Comparison of ENCODE assay signal across 18 cellular contexts in the genomic region with DNA sequence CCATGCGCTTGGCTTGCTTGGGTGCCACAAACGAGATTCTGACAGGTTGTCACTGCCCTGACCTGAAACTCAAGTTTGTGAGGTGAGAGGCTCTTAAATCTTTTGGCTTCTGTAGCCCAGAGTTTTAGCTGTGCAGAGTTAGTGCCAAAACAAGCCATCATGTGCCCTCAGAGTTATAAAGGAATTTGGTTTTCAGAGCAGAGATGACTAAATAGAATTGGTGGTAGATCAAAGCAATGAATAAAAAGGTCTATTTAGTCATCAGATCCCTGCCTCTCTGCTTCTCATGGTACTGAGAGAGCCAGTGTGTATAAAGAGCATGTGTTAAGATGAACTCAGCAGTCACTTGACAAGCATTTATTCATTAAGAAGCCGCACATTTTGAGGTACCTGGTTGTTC.
A peak's percentile ranks its signal among the peaks of the same experiment; 100 is the strongest.
DNase-seq lines count a peak whose midpoint lies in the region; ATAC-seq and TF ChIP-seq lines count a peak whose summit lies in the region.
"Had no signal": no experiment of that assay in that cellular context is flagged by ENCODE, and none has a peak within 500 bp of the region (broad histone marks: within the 10 kb centered on the region; RNA-seq: fewer than 3 reads in every experiment).

No MANE protein-coding gene starts in this region.

- peaks cover 0 to 8% (median 2%) of the 10 kb centered on the region in 3 donors for H3K27me3 Mint-ChIP-seq in immature natural killer cell (ENCODE audit: low read depth in 3 of 3)
- H3K27me3 Mint-ChIP-seq in CD8-positive, alpha-beta memory T cell = peaks cover 2 to 9% of the 10 kb centered on the region in 2 donors

- H3K27me3 ChIP-seq in right lobe of liver = no peaks in the 10 kb centered on the region
- no peaks in the 10 kb centered on the region for H3K27me3 ChIP-seq in CD8-positive, alpha-beta memory T cell (ENCODE audit: insufficient read depth, low read length, poor library complexity, severe bottlenecking)
- H3K27me3 ChIP-seq: BLaER1 treated with 17β-estradiol and CSF1 and Interleukin-3, amounts not matched to agents 10 nM and 100 nM had no signal

- H3K36me3 ChIP-seq in right lobe of liver = no peaks in the 10 kb centered on the region
- no peaks in the 10 kb centered on the region for H3K36me3 ChIP-seq in CD8-positive, alpha-beta memory T cell (ENCODE audit: insufficient read depth, low read length)
- H3K36me3 ChIP-seq: BLaER1 treated with 17β-estradiol and CSF1 and Interleukin-3, amounts not matched to agents 10 nM and 100 nM had no signal

- H3K4me1 ChIP-seq in right lobe of liver = peaks cover 0 to 28% (median 0%) of the 10 kb centered on the region in 4 donors
- H3K4me1 ChIP-seq in CD8-positive, alpha-beta memory T cell (ENCODE audit: insufficient read depth, low read length) = no peaks in the 10 kb centered on the region
- H3K4me1 ChIP-seq: BLaER1 treated with 17β-estradiol and CSF1 and Interleukin-3, amounts not matched to agents 10 nM and 100 nM had no signal

- H3K4me3 ChIP-seq in coronary artery (no peak overlapping the region), right lobe of liver (no peak overlapping the region)
- H3K4me3 ChIP-seq in CD8-positive, alpha-beta memory T cell (ENCODE audit: low read length) = no peak overlapping the region
- H3K4me3 ChIP-seq: BLaER1 treated with 17β-estradiol and CSF1 and Interleukin-3, amounts not matched to agents 10 nM and 100 nM; GM23338 had no signal

- DNase-seq in AG20443 (ENCODE audit: low spot score) (peak; percentile 32), M059J (ENCODE audit: low read depth) (peak; percentile 55), coronary artery (ENCODE audit: low spot score) (no peak), right lobe of liver (peak in 1 of 3 donors; percentile 19), CD1c-positive myeloid dendritic cell (ENCODE audit: extremely low spot score) (no peak), immature natural killer cell (no peak)
- DNase-seq in CD8-positive, alpha-beta memory T cell = no peak
- DNase-seq: activated CD8-positive, alpha-beta memory T cell treated with anti-CD3 and anti-CD28 coated beads, Interleukin-2, amount 10 ng/mL, durations not matched to agents 7 days and 5 days; natural killer cell; NCI-H2081; NCI-H82; stimulated activated CD4-positive, alpha-beta T cell treated with anti-CD3 and anti-CD28 coated beads, Interleukin-4, amount 100 ng/mL, for 4 hours had no signal

- POLR2A ChIA-PET in CD8-positive, alpha-beta memory T cell (lab: Charles Lee) = no interaction called here

- H3K4me1 Mint-ChIP-seq in immature natural killer cell = no peaks in the 10 kb centered on the region
- peaks cover 0 to 4% (median 0%) of the 10 kb centered on the region in 3 donors for H3K4me1 Mint-ChIP-seq in CD8-positive, alpha-beta memory T cell
- H3K4me1 Mint-ChIP-seq: activated CD8-positive, alpha-beta memory T cell treated with anti-CD3 and anti-CD28 coated beads, Interleukin-2, amount 10 ng/mL, durations not matched to agents 7 days and 5 days; natural killer cell; stimulated activated memory B cell treated with anti-CD40 and anti-IgM and Interleukin-4, amounts not matched to agents 10 μg/mL and 1 μg/mL and 100 μg/mL, for 72 hours had no signal

- 44% methylated on average over 2 of the region's 3 CpGs for whole genome bisulfite sequencing in right lobe of liver (ENCODE audit: insufficient coverage, low coverage, low lambda C conversion rate, missing lambda C conversion rate)

- H3K27ac Mint-ChIP-seq in immature natural killer cell = no peak overlapping the region
- H3K27ac Mint-ChIP-seq in CD8-positive, alpha-beta memory T cell = no peak overlapping the region
- H3K27ac Mint-ChIP-seq: activated CD8-positive, alpha-beta memory T cell treated with anti-CD3 and anti-CD28 coated beads, Interleukin-2, amount 10 ng/mL, durations not matched to agents 7 days and 5 days; activated naive CD8-positive, alpha-beta T cell; GM23338; natural killer cell; stimulated activated memory B cell treated with anti-CD40 and anti-IgM and Interleukin-4, amounts not matched to agents 10 μg/mL and 1 μg/mL and 100 μg/mL, for 72 hours had no signal

- peaks cover 0 to 3% (median 0%) of the 10 kb centered on the region in 6 donors for H3K9me3 Mint-ChIP-seq in immature natural killer cell
- no peaks in the 10 kb centered on the region for H3K9me3 Mint-ChIP-seq in CD8-positive, alpha-beta memory T cell
- H3K9me3 Mint-ChIP-seq: GM23338; stimulated activated memory B cell treated with anti-CD40 and anti-IgM and Interleukin-4, amounts not matched to agents 10 μg/mL and 1 μg/mL and 100 μg/mL, for 72 hours had no signal

- H3K9me3 ChIP-seq in right lobe of liver = no peaks in the 10 kb centered on the region
- no peaks in the 10 kb centered on the region for H3K9me3 ChIP-seq in CD8-positive, alpha-beta memory T cell (ENCODE audit: low read length)
- H3K9me3 ChIP-seq: BLaER1 treated with 17β-estradiol and CSF1 and Interleukin-3, amounts not matched to agents 10 nM and 100 nM had no signal

- intact Hi-C loops in right lobe of liver (cut with DNase I) = no loop called here

- H3K4me3 Mint-ChIP-seq in immature natural killer cell = no peak overlapping the region
- H3K4me3 Mint-ChIP-seq in CD8-positive, alpha-beta memory T cell = no peak overlapping the region
- H3K4me3 Mint-ChIP-seq: activated CD8-positive, alpha-beta memory T cell treated with anti-CD3 and anti-CD28 coated beads, Interleukin-2, amount 10 ng/mL, durations not matched to agents 7 days and 5 days; activated naive CD8-positive, alpha-beta T cell; GM23338; natural killer cell; stimulated activated memory B cell treated with anti-CD40 and anti-IgM and Interleukin-4, amounts not matched to agents 10 μg/mL and 1 μg/mL and 100 μg/mL, for 72 hours had no signal

- ATAC-seq in right lobe of liver = peak; percentile 16 to 72 (median 50)
- no peak for ATAC-seq in GM21423 (IDR thresholded peaks at IDR 0.05; ENCODE audit: unreplicated experiment)
- ATAC-seq: activated CD8-positive, alpha-beta memory T cell treated with anti-CD3 and anti-CD28 coated beads, Interleukin-2, amount 10 ng/mL, durations not matched to agents 7 days and 5 days; GM23338; natural killer cell; stimulated activated memory B cell treated with anti-CD40 and anti-IgM and Interleukin-4, amounts not matched to agents 10 μg/mL and 1 μg/mL and 100 μg/mL, for 72 hours had no signal

- TF ChIP-seq POLR2A in right lobe of liver (IDR thresholded peaks at IDR 0.05) = no peak

- H3K27ac ChIP-seq in coronary artery (peak overlapping the region; percentile 17 to 31), right lobe of liver (no peak overlapping the region)
- no peak overlapping the region for H3K27ac ChIP-seq in CD8-positive, alpha-beta memory T cell (ENCODE audit: low read depth, low read length)
- H3K27ac ChIP-seq: BLaER1 treated with 17β-estradiol and CSF1 and Interleukin-3, amounts not matched to agents 10 nM and 100 nM; VCaP had no signal

- no peaks in the 10 kb centered on the region for H3K36me3 Mint-ChIP-seq in immature natural killer cell
- no peaks in the 10 kb centered on the region for H3K36me3 Mint-ChIP-seq in CD8-positive, alpha-beta memory T cell
- H3K36me3 Mint-ChIP-seq: activated CD8-positive, alpha-beta memory T cell treated with anti-CD3 and anti-CD28 coated beads, Interleukin-2, amount 10 ng/mL, durations not matched to agents 7 days and 5 days; activated naive CD8-positive, alpha-beta T cell; natural killer cell; stimulated activated memory B cell treated with anti-CD40 and anti-IgM and Interleukin-4, amounts not matched to agents 10 μg/mL and 1 μg/mL and 100 μg/mL, for 72 hours had no signal

- CTCF ChIA-PET in CD8-positive, alpha-beta memory T cell (lab: Charles Lee) = no interaction called here

- no peak for TF ChIP-seq CTCF in coronary artery (IDR thresholded peaks at IDR 0.05)
- TF ChIP-seq CTCF in right lobe of liver (IDR thresholded peaks at IDR 0.05) = no peak

Comparison
In these comparisons a context has a peak if more than half of its experiments do, and no peak if none do; other contexts are left out.
1. DNase-seq: peak in AG20443 (single experiment) and M059J (single experiment); none in coronary artery (single experiment), CD1c-positive myeloid dendritic cell (single experiment), immature natural killer cell (0 of 3) and CD8-positive, alpha-beta memory T cell (0 of 5).
2. H3K27ac ChIP-seq: peak in coronary artery (2 of 2); none in right lobe of liver (0 of 3) and CD8-positive, alpha-beta memory T cell (single experiment).